ENCODE assay signal across 18 cellular contexts in genomic region chr18:27619259-27619772, GRCh38.
DNase-seq lines count a peak whose midpoint lies in the region; ATAC-seq and TF ChIP-seq lines count a peak whose summit lies in the region.
"Had no signal": no experiment of that assay in that cellular context is flagged by ENCODE, and none has a peak within 500 bp of the region (broad histone marks: within the 10 kb centered on the region; RNA-seq: fewer than 3 reads in every experiment).

No MANE protein-coding gene starts in this region.

- no peaks in the 10 kb centered on the region for H3K9me3 Mint-ChIP-seq in progenitor cell of endocrine pancreas (ENCODE audit: low read depth)

- H3K27ac Mint-ChIP-seq in progenitor cell of endocrine pancreas = peak overlapping the region; percentile 8
- H3K27ac Mint-ChIP-seq: CD14-positive monocyte; CD4-positive, alpha-beta memory T cell had no signal

- H3K27ac ChIP-seq in cardiac muscle cell (peak overlapping the region; percentile 4), heart left ventricle (no peak overlapping the region)
- H3K27ac ChIP-seq: 22Rv1, BLaER1, GM23248 had no signal

- H3K4me3 Mint-ChIP-seq in progenitor cell of endocrine pancreas (ENCODE audit: low read depth) = peak overlapping the region; percentile 10
- H3K4me3 Mint-ChIP-seq: CD14-positive monocyte; CD4-positive, alpha-beta memory T cell had no signal

- TF ChIP-seq CTCF in cardiac muscle cell (IDR thresholded peaks at IDR 0.05; ENCODE audit: low read depth, low read length) = no peak
- no peak for TF ChIP-seq CTCF in heart left ventricle (IDR thresholded peaks at IDR 0.05)
- no peak for TF ChIP-seq CTCF in progenitor cell of endocrine pancreas (IDR thresholded peaks at IDR 0.05; ENCODE audit: unreplicated experiment)

- no peak overlapping the region for H3K4me3 ChIP-seq in cardiac muscle cell
- H3K4me3 ChIP-seq in heart left ventricle = no peak overlapping the region
- H3K4me3 ChIP-seq: BLaER1, GM12878, GM23248, HAP-1 had no signal

- intact Hi-C loops in heart left ventricle (cut with DNase I) = no loop called here

- DNase-seq in cardiac muscle cell (ENCODE audit: low read depth in 1 of 2, low spot score in 1 of 2) (no peak), heart left ventricle (no peak), COLO829 (ENCODE audit: low spot score) (peak; percentile 66), left lobe of liver (ENCODE audit: low spot score) (no peak), progenitor cell of endocrine pancreas (ENCODE audit: low spot score, unreplicated experiment) (no peak)
- no peak for DNase-seq in stimulated activated CD8-positive, alpha-beta memory T cell treated with anti-CD3 and anti-CD28 coated beads, Interleukin-4, amount 100 ng/mL, for 48 hours
- DNase-seq: CD4-positive, alpha-beta memory T cell; DMS 273 treated with DMSO at 0.1 percent for 48 hours; DMS53; DND-41; EL; GM23248 had no signal

- ATAC-seq in heart left ventricle (no peak), left lobe of liver (peak; percentile 58), GM18867 (IDR thresholded peaks at IDR 0.05; ENCODE audit: unreplicated experiment) (no peak)
- ATAC-seq: GM12878 had no signal

- no peaks in the 10 kb centered on the region for H3K27me3 Mint-ChIP-seq in progenitor cell of endocrine pancreas
- H3K27me3 Mint-ChIP-seq: CD4-positive, alpha-beta memory T cell had no signal

- H3K27me3 ChIP-seq in cardiac muscle cell (no peaks in the 10 kb centered on the region), heart left ventricle (no peaks in the 10 kb centered on the region)
- H3K27me3 ChIP-seq: BLaER1 had no signal

- no peak for TF ChIP-seq POLR2A in heart left ventricle (IDR thresholded peaks at IDR 0.05)

- no peaks in the 10 kb centered on the region for H3K36me3 Mint-ChIP-seq in progenitor cell of endocrine pancreas (ENCODE audit: insufficient read depth)
- H3K36me3 Mint-ChIP-seq: CD14-positive monocyte; CD4-positive, alpha-beta memory T cell had no signal

- H3K36me3 ChIP-seq in cardiac muscle cell = no peaks in the 10 kb centered on the region
- H3K36me3 ChIP-seq in heart left ventricle = no peaks in the 10 kb centered on the region
- H3K36me3 ChIP-seq: BLaER1, HAP-1 had no signal

- H3K9me3 ChIP-seq in cardiac muscle cell (ENCODE audit: low read depth) (no peaks in the 10 kb centered on the region), heart left ventricle (no peaks in the 10 kb centered on the region)
- H3K9me3 ChIP-seq: BLaER1, HAP-1 had no signal

- peaks cover 19% of the 10 kb centered on the region for H3K4me1 ChIP-seq in cardiac muscle cell (ENCODE audit: low read depth)
- peaks cover 0 to 8% (median 0%) of the 10 kb centered on the region in 12 donors for H3K4me1 ChIP-seq in heart left ventricle
- H3K4me1 ChIP-seq: BLaER1 had no signal

- H3K4me1 Mint-ChIP-seq in progenitor cell of endocrine pancreas (ENCODE audit: low read depth) = peaks cover 20% of the 10 kb centered on the region
- H3K4me1 Mint-ChIP-seq: CD14-positive monocyte; CD4-positive, alpha-beta memory T cell had no signal

- 71 to 76% (median 74%) methylated on average over 6 of the region's 6 CpGs for WGBS in heart left ventricle, 4 donors
